21 cellular contexts compared by ENCODE assay signal in genomic region chr11:84069048-84069447, GRCh38.
DNase-seq lines count a peak whose midpoint lies in the region; ATAC-seq, FAIRE-seq and TF ChIP-seq lines count a peak whose summit lies in the region.
"Had no signal": no experiment of that assay in that cellular context is flagged by ENCODE, and none has a peak within 500 bp of the region (broad histone marks: within the 10 kb centered on the region; RNA-seq: fewer than 3 reads in every experiment).

No MANE protein-coding gene starts in this region.

- DNase-seq in DMS53 (lab: John Stamatoyannopoulos, UW) (peak; percentile 39), DMS53 treated with DMSO at 0.1 percent for 48 hours (lab: John Stamatoyannopoulos, UW; ENCODE audit: unreplicated experiment) (no peak), left lung (no peak), HTR-8/SVneo (ENCODE audit: insufficient read length, low spot score) (no peak), HUDEP-2 (lab: John Stamatoyannopoulos, UW; ENCODE audit: unreplicated experiment in 76 of 76) (no peak)
- DNase-seq: AML-193; Caco-2; Calu3; CD4-positive, alpha-beta T cell; CD8-positive, alpha-beta T cell; DMS79 treated with DMSO at 0.1 percent for 48 hours; GF-D8 had no signal

- ATAC-seq in left lung = peak; percentile 74
- ATAC-seq: A549; CD8-positive, alpha-beta T cell had no signal

- H3K36me3 ChIP-seq in left lung = no peaks in the 10 kb centered on the region
- H3K36me3 ChIP-seq: BLaER1 treated with 17β-estradiol and CSF1 and Interleukin-3, amounts not matched to agents 10 nM and 100 nM had no signal

- intact Hi-C loops in left lung (cut with DNase I) = no loop called here

- H3K27me3 ChIP-seq in left lung = no peaks in the 10 kb centered on the region
- H3K27me3 ChIP-seq: BLaER1 treated with 17β-estradiol and CSF1 and Interleukin-3, amounts not matched to agents 10 nM and 100 nM had no signal

- no peak for FAIRE-seq in HTR-8/SVneo (lab: Jason Lieb, UNC)
- FAIRE-seq: A549, D721Med, G401.6, GM12891, GM18507 had no signal

- H3K9me3 ChIP-seq in left lung = no peaks in the 10 kb centered on the region
- H3K9me3 ChIP-seq: A549; BLaER1 treated with 17β-estradiol and CSF1 and Interleukin-3, amounts not matched to agents 10 nM and 100 nM; Caco-2 had no signal

- H3K4me3 ChIP-seq in left lung = no peak overlapping the region
- H3K4me3 ChIP-seq: A549; BLaER1 treated with 17β-estradiol and CSF1 and Interleukin-3, amounts not matched to agents 10 nM and 100 nM had no signal

- H3K27ac ChIP-seq in left lung (no peak overlapping the region), temporal lobe (ENCODE audit: low read depth, low read length) (peak overlapping the region; percentile 0)
- H3K27ac ChIP-seq: 22Rv1; A549; BLaER1 treated with 17β-estradiol and CSF1 and Interleukin-3, amounts not matched to agents 10 nM and 100 nM; C4-2B had no signal

- H3K4me1 ChIP-seq in left lung = no peaks in the 10 kb centered on the region
- H3K4me1 ChIP-seq: A549; BLaER1 treated with 17β-estradiol and CSF1 and Interleukin-3, amounts not matched to agents 10 nM and 100 nM; Caco-2 had no signal

- TF ChIP-seq CTCF in left lung (IDR thresholded peaks at IDR 0.05) = no peak
